ENCODE assay signal across 19 cellular contexts in genomic region chrX:119647089-119647488, GRCh38. TPM values are rescaled to one million over a fixed set of nuclear protein-coding genes. Genes with fewer than 3 reads are reported as not detected.
DNase-seq lines count a peak whose midpoint lies in the region; ATAC-seq and TF ChIP-seq lines count a peak whose summit lies in the region.
"Had no signal": no experiment of that assay in that cellular context is flagged by ENCODE, and none has a peak within 500 bp of the region (broad histone marks: within the 10 kb centered on the region; RNA-seq: fewer than 3 reads in every experiment).

No MANE protein-coding gene starts in this region.

- no peaks in the 10 kb centered on the region for H3K27me3 ChIP-seq in HAP-1 (ENCODE audit: low read depth)
- H3K27me3 ChIP-seq: neural progenitor cell had no signal

- no peaks in the 10 kb centered on the region for H3K4me1 ChIP-seq in HAP-1
- H3K4me1 ChIP-seq in mucosa of descending colon (ENCODE audit: low read depth) = no peaks in the 10 kb centered on the region
- H3K4me1 ChIP-seq: neural progenitor cell, psoas muscle had no signal

- H3K36me3 Mint-ChIP-seq in activated CD4-positive, alpha-beta T cell treated with anti-CD3 and anti-CD28 coated beads for 36 hours (ENCODE audit: low read depth) = peaks cover 33% of the 10 kb centered on the region
- peaks cover 83% of the 10 kb centered on the region for H3K36me3 Mint-ChIP-seq in activated T-helper 17 cell treated with anti-CD3 and anti-CD28 coated beads, Interleukin-2, amount 50 U/mL, for 72 hours (ENCODE audit: low read depth)
- H3K36me3 Mint-ChIP-seq in naive thymus-derived CD8-positive, alpha-beta T cell = peaks cover 0 to 76% (median 0%) of the 10 kb centered on the region in 3 donors

- peaks cover 36% of the 10 kb centered on the region for H3K4me1 Mint-ChIP-seq in activated CD4-positive, alpha-beta T cell treated with anti-CD3 and anti-CD28 coated beads for 36 hours
- H3K4me1 Mint-ChIP-seq in activated T-helper 17 cell treated with anti-CD3 and anti-CD28 coated beads, Interleukin-2, amount 50 U/mL, for 72 hours = peaks cover 14% of the 10 kb centered on the region
- H3K4me1 Mint-ChIP-seq in naive thymus-derived CD8-positive, alpha-beta T cell = peaks cover 3 to 32% (median 19%) of the 10 kb centered on the region in 4 donors
- H3K4me1 Mint-ChIP-seq: neural progenitor cell had no signal

- H3K4me3 ChIP-seq in HAP-1 = no peak overlapping the region
- no peak overlapping the region for H3K4me3 ChIP-seq in mucosa of descending colon
- H3K4me3 ChIP-seq: neural progenitor cell, psoas muscle had no signal

- in situ Hi-C loops in HAP-1 (cut with MboI; ENCODE audit: low sequenced_read_pairs) = no loop called here

- CTCF ChIA-PET in activated CD4-positive, alpha-beta T cell treated with anti-CD3 and anti-CD28 coated beads for 36 hours (lab: Charles Lee) = interaction anchor here (0.6 to 1.5 kb wide), 2 partner anchors 28 to 152 kb away, joined by 3 to 5 read pairs; no protein-coding TSS in a partner anchor

- POLR2A ChIA-PET in activated CD4-positive, alpha-beta T cell treated with anti-CD3 and anti-CD28 coated beads for 36 hours (lab: Charles Lee) = interaction anchor here (0.7 to 2.1 kb wide), 6 partner anchors 8 to 142 kb away, joined by 3 to 13 read pairs (median 6); partner anchors contain the start of gene SEPTIN6
- POLR2A ChIA-PET in naive thymus-derived CD8-positive, alpha-beta T cell (lab: Charles Lee) = interaction anchor here (0.7 to 1.3 kb wide), 3 partner anchors 8 to 179 kb away, joined by 3 to 5 read pairs (median 4); partner anchors contain the start of gene SLC25A5

- intact Hi-C loops in activated CD4-positive, alpha-beta T cell treated with anti-CD3 and anti-CD28 coated beads for 36 hours (cut with DNase I, micrococcal nuclease) = no loop called here
- intact Hi-C loops in mucosa of descending colon (cut with DNase I, micrococcal nuclease) = no loop called here

- no peak for TF ChIP-seq CTCF in mucosa of descending colon (IDR thresholded peaks at IDR 0.05)

- H3K9me3 Mint-ChIP-seq in activated CD4-positive, alpha-beta T cell treated with anti-CD3 and anti-CD28 coated beads for 36 hours (ENCODE audit: low read depth) = no peaks in the 10 kb centered on the region
- H3K9me3 Mint-ChIP-seq in activated T-helper 17 cell treated with anti-CD3 and anti-CD28 coated beads, Interleukin-2, amount 50 U/mL, for 72 hours = no peaks in the 10 kb centered on the region
- no peaks in the 10 kb centered on the region for H3K9me3 Mint-ChIP-seq in naive thymus-derived CD8-positive, alpha-beta T cell
- H3K9me3 Mint-ChIP-seq: HFFc6 had no signal

- H3K36me3 ChIP-seq in HAP-1 (replicated peaks) (peaks cover 33% of the 10 kb centered on the region), mucosa of descending colon (ENCODE audit: low read depth) (no peaks in the 10 kb centered on the region)
- H3K36me3 ChIP-seq: neural progenitor cell had no signal

- H3K4me3 Mint-ChIP-seq in activated CD4-positive, alpha-beta T cell treated with anti-CD3 and anti-CD28 coated beads for 36 hours = no peak overlapping the region
- peak overlapping the region; percentile 72 for H3K4me3 Mint-ChIP-seq in activated T-helper 17 cell treated with anti-CD3 and anti-CD28 coated beads, Interleukin-2, amount 50 U/mL, for 72 hours
- peak overlapping the region in 2 of 10 donors; percentile 19 to 45 for H3K4me3 Mint-ChIP-seq in naive thymus-derived CD8-positive, alpha-beta T cell
- H3K4me3 Mint-ChIP-seq: HFFc6, neural progenitor cell had no signal

- no peaks in the 10 kb centered on the region for H3K27me3 Mint-ChIP-seq in activated CD4-positive, alpha-beta T cell treated with anti-CD3 and anti-CD28 coated beads for 36 hours
- no peaks in the 10 kb centered on the region for H3K27me3 Mint-ChIP-seq in activated T-helper 17 cell treated with anti-CD3 and anti-CD28 coated beads, Interleukin-2, amount 50 U/mL, for 72 hours
- no peaks in the 10 kb centered on the region for H3K27me3 Mint-ChIP-seq in naive thymus-derived CD8-positive, alpha-beta T cell

- ATAC-seq in activated CD4-positive, alpha-beta T cell treated with anti-CD3 and anti-CD28 coated beads for 36 hours = no peak
- no peak for ATAC-seq in activated T-helper 17 cell treated with anti-CD3 and anti-CD28 coated beads, Interleukin-2, amount 50 U/mL, for 72 hours (replicated peaks)
- no peak for ATAC-seq in naive thymus-derived CD8-positive, alpha-beta T cell
- ATAC-seq in mucosa of descending colon (no peak), HG03565 (IDR thresholded peaks at IDR 0.05; ENCODE audit: unreplicated experiment) (no peak)
- ATAC-seq: left cardiac atrium, psoas muscle had no signal

- H3K27ac Mint-ChIP-seq in activated CD4-positive, alpha-beta T cell treated with anti-CD3 and anti-CD28 coated beads for 36 hours = peak overlapping the region; percentile 80
- H3K27ac Mint-ChIP-seq in activated T-helper 17 cell treated with anti-CD3 and anti-CD28 coated beads, Interleukin-2, amount 50 U/mL, for 72 hours = peak overlapping the region; percentile 93
- H3K27ac Mint-ChIP-seq in naive thymus-derived CD8-positive, alpha-beta T cell = peak overlapping the region in 9 of 10 donors; percentile 62 to 92 (median 73)
- H3K27ac Mint-ChIP-seq: HFFc6, neural progenitor cell had no signal

- no peaks in the 10 kb centered on the region for H3K9me3 ChIP-seq in HAP-1
- no peaks in the 10 kb centered on the region for H3K9me3 ChIP-seq in mucosa of descending colon
- H3K9me3 ChIP-seq: psoas muscle had no signal

- DNase-seq in activated CD4-positive, alpha-beta T cell treated with anti-CD3 and anti-CD28 coated beads for 36 hours = no peak
- no peak for DNase-seq in activated CD4-positive, alpha-beta T cell treated with anti-CD3 and anti-CD28 coated beads, Interleukin-2, amount 50 U/mL, for 1 hour
- DNase-seq in HAP-1 (ENCODE audit: low spot score in 2 of 2) = peak; percentile 8 to 17
- DNase-seq in naive thymus-derived CD8-positive, alpha-beta T cell = no peak
- DNase-seq in NCI-H187 (lab: John Stamatoyannopoulos, UW) = no peak
- no peak for DNase-seq in mucosa of descending colon
- DNase-seq: activated gamma-delta T cell treated with Interleukin-2 at 50 U/mL for 16 hours; DMS53; effector CD8-positive, alpha-beta T cell; HFFc6; left cardiac atrium; MV-4-11; NCI-H2081 treated with DMSO at 0.1 percent for 48 hours; NCI-H510A; psoas muscle; stimulated activated CD4-positive, alpha-beta T cell treated with anti-CD3 and anti-CD28 coated beads, Interleukin-2, amount 100 ng/mL, for 24 hours had no signal

RNA-seq across cellular contexts. Expression of gene NKRF, which starts 40.9 kb away (rescaled TPM):
- 10 to 100 TPM; 23.8 to 25.0 TPM for total RNA-seq in activated CD4-positive, alpha-beta T cell treated with anti-CD3 and anti-CD28 coated beads for 36 hours
- total RNA-seq in activated T-helper 17 cell treated with anti-CD3 and anti-CD28 coated beads, Interleukin-2, amount 50 U/mL, for 72 hours = 10 to 100 TPM; 15.3 to 19.8 TPM
- 10 to 100 TPM; 14.4 to 14.6 TPM for total RNA-seq in naive thymus-derived CD8-positive, alpha-beta T cell
- 1 to 10 TPM; 4.8 to 8.5 (median 6.8) TPM for polyA plus RNA-seq in naive thymus-derived CD8-positive, alpha-beta T cell
- 1 to 10 TPM; 5.7 to 6.3 (median 5.9) TPM for total RNA-seq in mucosa of descending colon

RNA-seq across cellular contexts. Expression of gene SEPTIN6, which starts 45.9 kb away (rescaled TPM):
- total RNA-seq in activated CD4-positive, alpha-beta T cell treated with anti-CD3 and anti-CD28 coated beads for 36 hours = 100 to 1,000 TPM; 183 to 233 TPM
- 100 to 1,000 TPM; 171 to 204 TPM for total RNA-seq in activated T-helper 17 cell treated with anti-CD3 and anti-CD28 coated beads, Interleukin-2, amount 50 U/mL, for 72 hours
- total RNA-seq in naive thymus-derived CD8-positive, alpha-beta T cell = 100 to 1,000 TPM; 234 to 235 TPM
- 100 to 1,000 TPM; 161 to 269 (median 226) TPM for polyA plus RNA-seq in naive thymus-derived CD8-positive, alpha-beta T cell
- 10 to 100 TPM; 10.6 to 58.1 (median 14.5) TPM for total RNA-seq in mucosa of descending colon

Comparison
In these comparisons a context has a peak if more than half of its experiments do, and no peak if none do; other contexts are left out.
1. DNase-seq: peak in HAP-1 (2 of 2); none in activated CD4-positive, alpha-beta T cell treated with anti-CD3 and anti-CD28 coated beads for 36 hours (single experiment), activated CD4-positive, alpha-beta T cell treated with anti-CD3 and anti-CD28 coated beads, Interleukin-2, amount 50 U/mL, for 1 hour (single experiment), naive thymus-derived CD8-positive, alpha-beta T cell (0 of 10), NCI-H187 (0 of 2) and mucosa of descending colon (0 of 3).
2. Peak in every context shown above with its lines, with median percentiles within 50 percentile points of each other: H3K27ac Mint-ChIP-seq.